ENCODE assay signal across 8 cellular contexts in genomic region chr12:27185234-27186045, GRCh38. TPM values are rescaled to one million over a fixed set of nuclear protein-coding genes. Genes with fewer than 3 reads are reported as not detected.
DNase-seq lines count a peak whose midpoint lies in the region; ATAC-seq and TF ChIP-seq lines count a peak whose summit lies in the region.

No MANE protein-coding gene starts in this region.

- peak; percentile 69 for DNase-seq in T-helper 2 cell treated with Interferon-gamma antibody and Interleukin-4, amounts not matched to agents 5 μg/mL and 100 μg/mL, for 36 hours (ENCODE audit: low spot score)
- DNase-seq in left ventricle myocardium superior (no peak), midbrain (lab: John Stamatoyannopoulos, UW) (no peak), CD14-positive monocyte (ENCODE audit: low spot score) (no peak), OCI-LY7 (ENCODE audit: low spot score) (no peak), SHP77 (lab: John Stamatoyannopoulos, UW) (no peak)

- intact Hi-C loops in left ventricle myocardium superior (cut with micrococcal nuclease) (no loop called here), CD14-positive monocyte (cut with micrococcal nuclease) (no loop called here), OCI-LY7 (cut with micrococcal nuclease; ENCODE audit: unreplicated experiment) (no loop called here)

- no peaks in the 10 kb centered on the region for H3K9me2 ChIP-seq in OCI-LY7 (ENCODE audit: insufficient read depth, low read length)

- H3K4me1 Mint-ChIP-seq in T-helper 2 cell treated with Interferon-gamma antibody and Interleukin-4, amounts not matched to agents 5 μg/mL and 100 μg/mL, for 36 hours (ENCODE audit: low read depth), result peaks cover 14% of the 10 kb centered on the region
- peaks cover 16% of the 10 kb centered on the region for H3K4me1 Mint-ChIP-seq in CD14-positive monocyte

- BruUV-seq in OCI-LY7 (replicated peaks; lab: Mats Ljungman, UMichigan), result no TSS peak

- H4K20me1 ChIP-seq in OCI-LY7 (ENCODE audit: insufficient read depth, low read length), result no peaks in the 10 kb centered on the region

- H3K4me2 ChIP-seq in OCI-LY7 (ENCODE audit: low read length), result no peak overlapping the region

- POLR2A ChIA-PET in OCI-LY7 (lab: Charles Lee), result interaction anchor here (0.6 to 1.0 kb wide), 3 partner anchors 8 to 121 kb away, joined by 3 to 6 read pairs (median 3); no protein-coding TSS in a partner anchor

- no peak overlapping the region for H3K27ac Mint-ChIP-seq in T-helper 2 cell treated with Interferon-gamma antibody and Interleukin-4, amounts not matched to agents 5 μg/mL and 100 μg/mL, for 36 hours
- H3K27ac Mint-ChIP-seq in CD14-positive monocyte, result no peak overlapping the region

- no peaks in the 10 kb centered on the region for H3K9me3 Mint-ChIP-seq in T-helper 2 cell treated with Interferon-gamma antibody and Interleukin-4, amounts not matched to agents 5 μg/mL and 100 μg/mL, for 36 hours
- peaks cover 0 to 2% (median 0%) of the 10 kb centered on the region in 7 donors for H3K9me3 Mint-ChIP-seq in CD14-positive monocyte

- no peaks in the 10 kb centered on the region for H3K36me3 ChIP-seq in OCI-LY7 (ENCODE audit: insufficient read depth, low read length)

- H2AFZ ChIP-seq in OCI-LY7 (ENCODE audit: low read length), result no peak overlapping the region

- CTCF ChIA-PET in OCI-LY7 (lab: Charles Lee; ENCODE audit: unreplicated experiment), result no interaction called here

- no peaks in the 10 kb centered on the region for H3K4me1 ChIP-seq in OCI-LY7 (ENCODE audit: insufficient read depth, low read length, poor library complexity, severe bottlenecking)

- H3K4me3 ChIP-seq in OCI-LY7 (ENCODE audit: low read depth, low read length, poor library complexity, severe bottlenecking), result no peak overlapping the region

- peak; percentile 89 for ATAC-seq in GM18870 (IDR thresholded peaks at IDR 0.05; ENCODE audit: unreplicated experiment)
- ATAC-seq in HG02852 (IDR thresholded peaks at IDR 0.05; ENCODE audit: unreplicated experiment), result peak; percentile 94
- peak; percentile 26 for ATAC-seq in left ventricle myocardium superior

- TF ChIP-seq CTCF in CD14-positive monocyte (IDR thresholded peaks at IDR 0.05) (no peak), OCI-LY7 (conservative IDR thresholded peaks at IDR 0.05; ENCODE audit: low read length) (no peak)

- H3K4me3 Mint-ChIP-seq in T-helper 2 cell treated with Interferon-gamma antibody and Interleukin-4, amounts not matched to agents 5 μg/mL and 100 μg/mL, for 36 hours, result no peak overlapping the region
- no peak overlapping the region for H3K4me3 Mint-ChIP-seq in CD14-positive monocyte

- no peak overlapping the region for H3K27ac ChIP-seq in OCI-LY7 (ENCODE audit: low read depth, low read length, poor library complexity, severe bottlenecking)

- H3K9me3 ChIP-seq in OCI-LY7 (ENCODE audit: low read length), result no peaks in the 10 kb centered on the region

- no peaks in the 10 kb centered on the region for H3K79me2 ChIP-seq in OCI-LY7 (ENCODE audit: insufficient read depth, low read depth, low read length)

- H3K27me3 Mint-ChIP-seq in T-helper 2 cell treated with Interferon-gamma antibody and Interleukin-4, amounts not matched to agents 5 μg/mL and 100 μg/mL, for 36 hours (ENCODE audit: low read depth), result no peaks in the 10 kb centered on the region
- peaks cover 0 to 3% (median 0%) of the 10 kb centered on the region in 3 donors for H3K27me3 Mint-ChIP-seq in CD14-positive monocyte (ENCODE audit: low read depth in 3 of 3)

- no peaks in the 10 kb centered on the region for H3K36me3 Mint-ChIP-seq in T-helper 2 cell treated with Interferon-gamma antibody and Interleukin-4, amounts not matched to agents 5 μg/mL and 100 μg/mL, for 36 hours (ENCODE audit: low read depth)
- no peaks in the 10 kb centered on the region for H3K36me3 Mint-ChIP-seq in CD14-positive monocyte

RNA-seq across cellular contexts. Expression of gene STK38L, which starts 58.6 kb away (rescaled TPM):
- total RNA-seq in left ventricle myocardium superior (66.1 TPM), OCI-LY7 (2022) (29.9 and 31.9 TPM in 2 replicates)
- 10 to 100 TPM; 20.0 to 29.5 TPM for polyA plus RNA-seq in CD14-positive monocyte
- 15.2 and 18.9 TPM in 2 replicates for total RNA-seq in OCI-LY7 (2014; rRNA removed; shearing (Covaris generic))

Comparison
In these comparisons a context has a peak if more than half of its experiments do, and no peak if none do; other contexts are left out.
1. ATAC-seq: peak in every context shown above with its lines; median percentile 94 in HG02852; 89 in GM18870; 26 in left ventricle myocardium superior.